8 cellular contexts compared by ENCODE assay signal in the genomic region with DNA sequence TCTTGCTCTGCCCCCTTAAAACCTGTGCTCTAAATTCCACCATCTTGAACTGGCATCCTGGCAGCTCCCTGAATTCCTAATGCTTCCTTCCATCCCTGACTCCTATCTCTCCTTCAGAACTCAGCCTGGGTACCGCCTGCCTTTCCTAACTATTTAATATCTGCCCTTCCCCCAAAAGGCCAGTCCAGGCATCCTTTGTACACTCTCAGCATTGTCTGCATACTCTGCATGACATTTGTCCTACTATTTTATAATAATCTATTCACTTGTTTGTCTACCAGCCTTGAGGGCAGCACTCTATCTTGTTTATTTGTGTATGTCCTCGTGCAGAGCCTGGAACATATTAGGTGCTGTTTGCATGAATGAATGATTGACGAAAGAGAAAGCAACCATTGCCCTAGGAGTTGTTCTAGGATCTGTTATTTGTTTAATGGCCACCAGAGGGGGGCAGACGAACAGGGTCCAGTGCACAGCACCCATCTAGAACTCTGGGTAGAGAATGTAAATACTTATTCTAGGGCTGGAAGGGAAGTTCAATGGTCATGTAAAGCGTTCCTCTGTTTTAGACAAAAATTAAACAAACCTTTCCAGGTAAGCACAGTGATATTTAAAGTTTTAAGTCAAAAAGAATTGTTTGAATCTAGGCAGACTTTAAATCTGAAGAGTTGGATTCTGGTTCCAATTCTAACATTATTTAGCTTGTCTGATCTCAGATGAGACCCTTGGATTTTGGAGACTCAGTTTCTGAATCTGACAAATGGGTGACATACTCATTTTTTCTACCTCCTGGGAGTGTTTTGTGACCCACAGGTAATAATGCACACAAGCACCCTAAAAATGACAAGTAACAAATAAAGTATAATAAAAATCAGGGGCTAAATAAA.
A peak's percentile ranks its signal among the peaks of the same experiment; 100 is the strongest.
DNase-seq lines count a peak whose midpoint lies in the region; ATAC-seq, FAIRE-seq and TF ChIP-seq lines count a peak whose summit lies in the region.

No MANE protein-coding gene starts in this region.

- no peaks in the 10 kb centered on the region for H3K79me2 ChIP-seq in MM.1S (ENCODE audit: low read length)

- no peaks in the 10 kb centered on the region for H4K20me1 ChIP-seq in MM.1S (ENCODE audit: insufficient read depth, low read length)

- TF ChIP-seq RAD21 in A549 (conservative IDR thresholded peaks at IDR 0.05 in 1 of 2, IDR thresholded peaks at IDR 0.05 in 1 of 2) = peak; percentile 99 to 100

- H3K4me2 ChIP-seq in A549 (peak overlapping the region; percentile 67), MM.1S (ENCODE audit: low read depth, low read length) (peak overlapping the region; percentile 56)

- H3K4me3 ChIP-seq in A549 (no peak overlapping the region), HEK293 (ENCODE audit: low read depth, low read length) (no peak overlapping the region), MM.1S (ENCODE audit: low read length) (peak overlapping the region; percentile 36), cardiac fibroblast (replicated peaks in 1 of 2; ENCODE audit: low read depth in 2 of 2, low read length in 2 of 2) (no peak overlapping the region)

- FAIRE-seq in A549 (lab: Jason Lieb, UNC) = no peak

- no peaks in the 10 kb centered on the region for H3K36me3 ChIP-seq in HEK293 (ENCODE audit: control insufficient read depth in 2 of 2, insufficient read depth in 1 of 2, low read length in 2 of 2)
- H3K36me3 ChIP-seq in MM.1S (replicated peaks; ENCODE audit: insufficient read depth, low read length) = no peaks in the 10 kb centered on the region

- peak; percentile 96 for TF ChIP-seq CTCF in A549 (IDR thresholded peaks at IDR 0.05)
- peak; percentile 60 for TF ChIP-seq CTCF in GM10248 (IDR thresholded peaks at IDR 0.05; ENCODE audit: control extremely low read depth, extremely low read depth, low read depth, missing control alignments)
- TF ChIP-seq CTCF in HEK293 (tag by site-specific recombination; IDR thresholded peaks at IDR 0.05) = peak; percentile 60; the same call in 1 of the 2 replicates
- peak; percentile 80 for TF ChIP-seq CTCF in MM.1S (IDR thresholded peaks at IDR 0.05; ENCODE audit: low read length)
- peak; percentile 69 for TF ChIP-seq CTCF in cardiac fibroblast (IDR thresholded peaks at IDR 0.05; ENCODE audit: low read depth, low read length)

- no peaks in the 10 kb centered on the region for H3K27me3 ChIP-seq in MM.1S (replicated peaks; ENCODE audit: insufficient read depth, low read length)

- DNase-seq in A549 (ENCODE audit: low read depth in 1 of 2, low spot score in 1 of 2) (peak; percentile 80 to 85), GM10248 (ENCODE audit: extremely low spot score) (peak; percentile 77), MM.1S (peak; percentile 67), T follicular helper cell (ENCODE audit: low read depth) (peak; percentile 3), cardiac fibroblast (ENCODE audit: low read depth in 2 of 2) (peak; percentile 88 to 89), left colon (peak in 1 of 2 donors; percentile 36)
- DNase-seq in stimulated activated CD4-positive, alpha-beta T cell treated with anti-CD3 and anti-CD28 coated beads, Interleukin-4, amount 100 ng/mL, for 48 hours (ENCODE audit: low read depth in 2 of 2) = peak; percentile 6 to 20

- H3K9me3 ChIP-seq in A549 = no peaks in the 10 kb centered on the region
- H3K9me3 ChIP-seq in HEK293 (ENCODE audit: control insufficient read depth, insufficient read depth, low read depth, low read length) = no peaks in the 10 kb centered on the region
- H3K9me3 ChIP-seq in MM.1S (replicated peaks; ENCODE audit: insufficient read depth, low read length) = no peaks in the 10 kb centered on the region

- no peaks in the 10 kb centered on the region for H3F3A ChIP-seq in MM.1S (ENCODE audit: insufficient read depth, low read length)

- ATAC-seq in A549 (peak; percentile 98 to 99), left colon (peak; percentile 100)

- WGBS in A549 (ENCODE audit: missing lambda C conversion rate) = 5% methylated on average over 5 of the region's 5 CpGs

- H3K9ac ChIP-seq in MM.1S (ENCODE audit: low read length) = no peak overlapping the region

- H3K9me2 ChIP-seq in MM.1S (replicated peaks; ENCODE audit: insufficient read depth, low read length) = no peaks in the 10 kb centered on the region

- peaks cover 12% of the 10 kb centered on the region; the same call in 2 of the 3 replicates for H3K4me1 ChIP-seq in A549
- no peaks in the 10 kb centered on the region for H3K4me1 ChIP-seq in HEK293 (ENCODE audit: control insufficient read depth, insufficient read depth, low read length)
- no peaks in the 10 kb centered on the region for H3K4me1 ChIP-seq in MM.1S (ENCODE audit: low read length)

- POLR2A ChIA-PET in A549 (lab: Yijun Ruan, JAX) (no interaction called here), GM10248 (lab: Yijun Ruan, JAX) (no interaction called here), HEK293 (lab: Yijun Ruan, JAX) (interaction anchor here (0.9 kb wide), 1 partner anchor 100 kb away, joined by 3 read pairs; no protein-coding TSS in a partner anchor)

- H2AFZ ChIP-seq in MM.1S (ENCODE audit: low read length) = peak overlapping the region; percentile 66; the same call in 1 of the 2 replicates

- no peak for TF ChIP-seq EP300 in A549 (IDR thresholded peaks at IDR 0.05)

- CTCF ChIA-PET in A549 (lab: Yijun Ruan, JAX) = interaction anchor here (0.5 to 10.3 kb wide), 65 partner anchors 10 to 384 kb away, joined by 3 to 373 read pairs (median 5); a partner anchor contains a TSS
- CTCF ChIA-PET in GM10248 (lab: Yijun Ruan, JAX) = interaction anchor here (0.7 to 6.6 kb wide), 29 partner anchors 10 to 502 kb away, joined by 3 to 112 read pairs (median 4); a partner anchor contains a TSS
- CTCF ChIA-PET in HEK293 (lab: Yijun Ruan, JAX) = interaction anchor here (0.6 to 7.8 kb wide), 33 partner anchors 11 to 1131 kb away, joined by 3 to 167 read pairs (median 5); a partner anchor contains a TSS

- no peak for TF ChIP-seq POLR2A in A549 (IDR thresholded peaks at IDR 0.05; ENCODE audit: low read length)

- H3K27ac ChIP-seq in A549 = peak overlapping the region; percentile 46 to 62
- H3K27ac ChIP-seq in HEK293 (ENCODE audit: extremely low read depth, low read depth, low read length) = no peak overlapping the region
- no peak overlapping the region for H3K27ac ChIP-seq in MM.1S (ENCODE audit: low read length)

- intact Hi-C loops in left colon (cut with DNase I, micrococcal nuclease) = loop anchor here (2.0 to 5.0 kb wide), 3 partner anchors 129 to 194 kb away; no protein-coding TSS in a partner anchor

TF ChIP-seq in A549, 52 proteins besides CTCF, POLR2A, EP300 and RAD21:
- TF ChIP-seq GATA3 (IDR thresholded peaks at IDR 0.05; ENCODE audit: borderline replicate concordance) (0 out of 2 replicates have a peak, but pooled peaks have one; percentile 37), SMC3 (IDR thresholded peaks at IDR 0.05) (peak; percentile 99), KDM1A (IDR thresholded peaks at IDR 0.05; ENCODE audit: low read depth) (peak; percentile 63; the same call in 1 of the 2 replicates), BHLHE40 (IDR thresholded peaks at IDR 0.05; ENCODE audit: low read depth, low read length) (no peak), CHD2 (IDR thresholded peaks at IDR 0.05; ENCODE audit: low read length, partially characterized antibody) (no peak), CHD4 (IDR thresholded peaks at IDR 0.05; ENCODE audit: borderline replicate concordance) (peak; percentile 36; the same call in 1 of the 2 replicates), RARB (CRISPR knock-in tag; IDR thresholded peaks at IDR 0.05) (no peak)
- TF ChIP-seq, protein P1, sequence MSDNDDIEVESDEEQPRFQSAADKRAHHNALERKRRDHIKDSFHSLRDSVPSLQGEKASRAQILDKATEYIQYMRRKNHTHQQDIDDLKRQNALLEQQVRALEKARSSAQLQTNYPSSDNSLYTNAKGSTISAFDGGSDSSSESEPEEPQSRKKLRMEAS (IDR thresholded peaks at IDR 0.05) = peak; percentile 36
TF ChIP-seq in A549: peak in this region for 5.

TF ChIP-seq in HEK293, 187 proteins besides CTCF, POLR2A, EP300 and RAD21:
- 0 out of 2 replicates have a peak, but pooled peaks have one; percentile 31 for TF ChIP-seq ZNF660 (tag by site-specific recombination; IDR thresholded peaks at IDR 0.05)
- TF ChIP-seq ZNF24 (tag by site-specific recombination; IDR thresholded peaks at IDR 0.05) = peak; percentile 92
- peak; percentile 78 for TF ChIP-seq ZNF654 (tag by site-specific recombination; IDR thresholded peaks at IDR 0.05; ENCODE audit: low read depth)
- no peak for TF ChIP-seq ZNF202 (tag by site-specific recombination; IDR thresholded peaks at IDR 0.05; ENCODE audit: borderline replicate concordance)
- no peak for TF ChIP-seq ZNF324 (tag by site-specific recombination; IDR thresholded peaks at IDR 0.05)
- TF ChIP-seq ZNF624 (tag by site-specific recombination; IDR thresholded peaks at IDR 0.05) = no peak
- TF ChIP-seq, protein P2, sequence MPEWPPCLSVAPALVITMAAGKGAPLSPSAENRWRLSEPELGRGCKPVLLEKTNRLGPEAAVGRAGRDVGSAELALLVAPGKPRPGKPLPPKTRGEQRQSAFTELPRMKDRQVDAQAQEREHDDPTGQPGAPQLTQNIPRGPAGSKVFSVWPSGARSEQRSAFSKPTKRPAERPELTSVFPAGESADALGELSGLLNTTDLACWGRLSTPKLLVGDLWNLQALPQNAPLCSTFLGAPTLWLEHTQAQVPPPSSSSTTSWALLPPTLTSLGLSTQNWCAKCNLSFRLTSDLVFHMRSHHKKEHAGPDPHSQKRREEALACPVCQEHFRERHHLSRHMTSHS (tag by site-specific recombination; IDR thresholded peaks at IDR 0.05) = no peak
- TF ChIP-seq ZBTB17 (tag by site-specific recombination; IDR thresholded peaks at IDR 0.05) = 0 out of 2 replicates have a peak, but pooled peaks have one; percentile 14
- 0 out of 2 replicates have a peak, but pooled peaks have one; percentile 38 for TF ChIP-seq ZSCAN30 (tag by site-specific recombination; IDR thresholded peaks at IDR 0.05)
- TF ChIP-seq, protein P3, sequence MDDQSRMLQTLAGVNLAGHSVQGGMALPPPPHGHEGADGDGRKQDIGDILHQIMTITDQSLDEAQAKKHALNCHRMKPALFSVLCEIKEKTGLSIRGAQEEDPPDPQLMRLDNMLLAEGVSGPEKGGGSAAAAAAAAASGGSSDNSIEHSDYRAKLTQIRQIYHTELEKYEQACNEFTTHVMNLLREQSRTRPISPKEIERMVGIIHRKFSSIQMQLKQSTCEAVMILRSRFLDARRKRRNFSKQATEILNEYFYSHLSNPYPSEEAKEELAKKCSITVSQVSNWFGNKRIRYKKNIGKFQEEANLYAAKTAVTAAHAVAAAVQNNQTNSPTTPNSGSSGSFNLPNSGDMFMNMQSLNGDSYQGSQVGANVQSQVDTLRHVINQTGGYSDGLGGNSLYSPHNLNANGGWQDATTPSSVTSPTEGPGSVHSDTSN (CRISPR knock-in tag; IDR thresholded peaks at IDR 0.05) = no peak

Comparison
In these comparisons a context has a peak if more than half of its experiments do, and no peak if none do; other contexts are left out.
1. H3K27ac ChIP-seq: peak in A549 (2 of 2); none in HEK293 (single experiment) and MM.1S (single experiment).
2. Peak in every context shown above with its lines, with median percentiles within 50 percentile points of each other: CTCF ChIP-seq.